ENCODE assay signal across 10 cellular contexts in the genomic region with DNA sequence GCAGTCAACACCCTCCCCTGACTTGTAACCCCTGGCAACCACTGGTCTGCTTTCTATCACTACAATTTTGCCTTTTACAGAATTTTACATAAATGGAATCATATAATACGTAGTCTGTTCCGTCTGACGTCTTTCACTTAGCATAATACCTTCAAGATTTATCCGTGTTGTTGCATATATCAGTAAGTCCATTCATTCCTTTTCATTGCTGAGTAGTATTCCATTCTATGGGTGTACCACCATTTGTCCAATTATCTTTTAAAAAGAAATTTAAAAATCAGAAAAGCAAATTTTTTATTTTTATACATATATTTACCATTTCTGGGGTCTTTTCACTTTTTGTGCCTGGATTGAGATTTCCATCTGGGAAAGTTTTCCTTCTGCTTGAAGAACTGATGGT. TPM values are rescaled to one million over a fixed set of nuclear protein-coding genes. Genes with fewer than 3 reads are reported as not detected.
"Had no signal": no experiment of that assay in that cellular context is flagged by ENCODE, and none has a peak within 500 bp of the region (broad histone marks: within the 10 kb centered on the region; RNA-seq: fewer than 3 reads in every experiment).

No MANE protein-coding gene starts in this region.

- H3K9ac ChIP-seq: KMS-11 had no signal

- H3K27ac ChIP-seq: HL-60, KMS-11 had no signal

- FAIRE-seq: HepG2, HTR-8/SVneo had no signal

- ATAC-seq: HepG2 had no signal

- H3K4me2 ChIP-seq: KMS-11 had no signal

- DNase-seq: IMR-90, Karpas-422, KBM-7, KG1 had no signal

RNA-seq across cellular contexts. Expression of gene NOX5, which starts 35.5 kb away (rescaled TPM):
- total RNA-seq: HepG2, HT-29, IMR-90 had no signal
- polyA plus RNA-seq: HepG2, IgD-negative memory B cell had no signal
